Comparison of ENCODE assay signal across 8 cellular contexts in genomic region chr14:70906785-70907171, GRCh38. TPM values are rescaled to one million over a fixed set of nuclear protein-coding genes. Genes with fewer than 3 reads are reported as not detected.
DNase-seq lines count a peak whose midpoint lies in the region; ATAC-seq and TF ChIP-seq lines count a peak whose summit lies in the region.

No MANE protein-coding gene starts in this region.

- no peak for TF ChIP-seq POLR2A in heart left ventricle (IDR thresholded peaks at IDR 0.05)

- intact Hi-C loops in heart left ventricle (cut with DNase I) (loop anchor here (2.0 to 5.0 kb wide), 8 partner anchors 48 to 89 kb away; no protein-coding TSS in a partner anchor), cardiac septum (cut with DNase I) (loop anchor here (5.0 kb wide), 3 partner anchors 64 to 89 kb away; no protein-coding TSS in a partner anchor)

- no peak for ATAC-seq in heart left ventricle
- peak; percentile 2 for ATAC-seq in stimulated activated naive CD8-positive, alpha-beta T cell treated with anti-CD3 and anti-CD28 coated beads, Interleukin-15, amount 100 ng/mL, for 72 hours
- ATAC-seq in GM18519 (IDR thresholded peaks at IDR 0.05; ENCODE audit: low FRiP score, unreplicated experiment): no peak

- peak overlapping the region; percentile 92 for H3K4me3 Mint-ChIP-seq in activated naive CD8-positive, alpha-beta T cell
- H3K4me3 Mint-ChIP-seq in stimulated activated naive CD8-positive, alpha-beta T cell treated with anti-CD3 and anti-CD28 coated beads, Interleukin-15, amount 100 ng/mL, for 72 hours: peak overlapping the region; percentile 95 to 98

- H3K27ac ChIP-seq in heart left ventricle: peak overlapping the region; percentile 80 to 98 (median 94)
- no peak overlapping the region for H3K27ac ChIP-seq in iPS-18a (ENCODE audit: low read length)

- no peak for TF ChIP-seq CTCF in heart left ventricle (IDR thresholded peaks at IDR 0.05)

- H3K36me3 ChIP-seq in heart left ventricle (no peaks in the 10 kb centered on the region), iPS-18a (ENCODE audit: control insufficient read depth, low read depth, low read length) (no peaks in the 10 kb centered on the region)

- no peaks in the 10 kb centered on the region for H3K36me3 Mint-ChIP-seq in activated naive CD8-positive, alpha-beta T cell

- peaks cover 62% of the 10 kb centered on the region for H3K4me1 Mint-ChIP-seq in activated naive CD8-positive, alpha-beta T cell (ENCODE audit: low read depth)
- H3K4me1 Mint-ChIP-seq in stimulated activated naive CD8-positive, alpha-beta T cell treated with anti-CD3 and anti-CD28 coated beads, Interleukin-15, amount 100 ng/mL, for 72 hours: peaks cover 80% of the 10 kb centered on the region

- H3K27ac Mint-ChIP-seq in activated naive CD8-positive, alpha-beta T cell: peak overlapping the region; percentile 98
- H3K27ac Mint-ChIP-seq in stimulated activated naive CD8-positive, alpha-beta T cell treated with anti-CD3 and anti-CD28 coated beads, Interleukin-15, amount 100 ng/mL, for 72 hours: peak overlapping the region; percentile 95 to 99

- no peaks in the 10 kb centered on the region for H3K9me3 Mint-ChIP-seq in activated naive CD8-positive, alpha-beta T cell (ENCODE audit: low read depth)
- no peaks in the 10 kb centered on the region for H3K9me3 Mint-ChIP-seq in stimulated activated naive CD8-positive, alpha-beta T cell treated with anti-CD3 and anti-CD28 coated beads, Interleukin-15, amount 100 ng/mL, for 72 hours

- H3K4me3 ChIP-seq in heart left ventricle: peak overlapping the region; percentile 6 to 99 (median 92)
- peak overlapping the region; percentile 73 for H3K4me3 ChIP-seq in iPS-18a (ENCODE audit: low read length)

- H3K9me3 ChIP-seq in heart left ventricle (no peaks in the 10 kb centered on the region), iPS-18a (ENCODE audit: control insufficient read depth, low read depth, low read length) (no peaks in the 10 kb centered on the region)

- peaks cover 0 to 60% (median 46%) of the 10 kb centered on the region in 12 donors for H3K4me1 ChIP-seq in heart left ventricle
- peaks cover 25% of the 10 kb centered on the region for H3K4me1 ChIP-seq in iPS-18a (ENCODE audit: control insufficient read depth, low read depth, low read length)

- H3K27me3 ChIP-seq in heart left ventricle (no peaks in the 10 kb centered on the region), iPS-18a (ENCODE audit: control insufficient read depth, insufficient read depth, low read length) (peaks cover 5% of the 10 kb centered on the region)

- DNase-seq in heart left ventricle (no peak), cardiac septum (ENCODE audit: low spot score) (no peak), iPS-NIHi11 (ENCODE audit: low spot score) (no peak), HCEC 1CT (no peak)
- no peak for DNase-seq in stimulated activated naive CD8-positive, alpha-beta T cell treated with anti-CD3 and anti-CD28 coated beads, Interleukin-15, amount 100 ng/mL, for 72 hours

- 26 to 32% (median 30%) methylated on average over 9 of the region's 9 CpGs for WGBS in heart left ventricle, 4 donors

- peak overlapping the region; percentile 58 for H3K9ac ChIP-seq in iPS-18a (ENCODE audit: low read length)

- H3K27me3 Mint-ChIP-seq in activated naive CD8-positive, alpha-beta T cell: no peaks in the 10 kb centered on the region
- H3K27me3 Mint-ChIP-seq in stimulated activated naive CD8-positive, alpha-beta T cell treated with anti-CD3 and anti-CD28 coated beads, Interleukin-15, amount 100 ng/mL, for 72 hours: no peaks in the 10 kb centered on the region

RNA-seq across cellular contexts. Expression of gene PCNX1, which starts 0.5 kb away (rescaled TPM):
- 10 to 100 TPM; 36.3 to 64.7 (median 53.4) TPM for total RNA-seq in heart left ventricle
- 10 to 100 TPM in 1 of 2 donors, 1 to 10 TPM in 1; 6.1 to 11.7 TPM for polyA plus RNA-seq in heart left ventricle
- 46.2 TPM for total RNA-seq in cardiac septum
